In genomic region chr17:39699157-39699817, GRCh38 we compare ENCODE assay signal across 7 cellular contexts. TPM values are rescaled to one million over a fixed set of nuclear protein-coding genes. Genes with fewer than 3 reads are reported as not detected.
A peak's percentile ranks its signal among the peaks of the same experiment; 100 is the strongest.
DNase-seq lines count a peak whose midpoint lies in the region; ATAC-seq and TF ChIP-seq lines count a peak whose summit lies in the region.
"Not testable (repeated sequence)": the region's sequence is repeated elsewhere in the genome, so short reads cannot be mapped to it uniquely, and the experiment has no call there.

No MANE protein-coding gene starts in this region.

- not testable (repeated sequence) for TF ChIP-seq RAD21 in liver (IDR thresholded peaks at IDR 0.05)

- peaks cover 56% of the 10 kb centered on the region for H3K79me2 ChIP-seq in neural progenitor cell (ENCODE audit: low read depth)

- peaks cover 21 to 62% (median 51%) of the 10 kb centered on the region in 4 donors for H3K4me1 ChIP-seq in liver (ENCODE audit: control insufficient read depth in 4 of 4, insufficient read depth in 4 of 4, low read length in 3 of 4)
- H3K4me1 ChIP-seq in neural progenitor cell, result peaks cover 63% of the 10 kb centered on the region

- not testable (repeated sequence) for H3K27ac Mint-ChIP-seq in central memory CD8-positive, alpha-beta T cell (ENCODE audit: low read depth); stimulated activated effector memory CD8-positive, alpha-beta T cell treated with anti-CD3 and anti-CD28 coated beads, Interleukin-12 subunit alpha, Interleukin-12 subunit beta, amount 100 ng/mL, for 72 hours
- peak overlapping the region; percentile 98 for H3K27ac Mint-ChIP-seq in neural progenitor cell

- DNase-seq in H7; central memory CD8-positive, alpha-beta T cell (ENCODE audit: low spot score in 2 of 2); foreskin fibroblast; neural progenitor cell (ENCODE audit: low spot score); stimulated activated effector memory CD8-positive, alpha-beta T cell treated with anti-CD3 and anti-CD28 coated beads, Interleukin-12 subunit alpha, Interleukin-12 subunit beta, amount 100 ng/mL, for 72 hours (ENCODE audit: low spot score in 2 of 2): not testable (repeated sequence)

- not testable (repeated sequence) for TF ChIP-seq CTCF in VCaP (conservative IDR thresholded peaks at IDR 0.05); foreskin fibroblast (IDR thresholded peaks at IDR 0.05; ENCODE audit: low read depth, low read length); liver (IDR thresholded peaks at IDR 0.05; ENCODE audit: low read depth, low read length, missing input control); neural progenitor cell (IDR thresholded peaks at IDR 0.05)

- H3K27me3 Mint-ChIP-seq in central memory CD8-positive, alpha-beta T cell, result peaks cover 48% of the 10 kb centered on the region
- H3K27me3 Mint-ChIP-seq in neural progenitor cell (ENCODE audit: insufficient read depth, low read depth), result not testable (repeated sequence)

- peak overlapping the region; percentile 71; the same call in 1 of the 2 replicates for H3K27ac ChIP-seq in VCaP
- H3K27ac ChIP-seq in liver (ENCODE audit: low read depth in 1 of 2, low read length in 2 of 2), result peak overlapping the region; percentile 95 to 98
- peak overlapping the region; percentile 26 for H3K27ac ChIP-seq in neural progenitor cell

- not testable (repeated sequence) for H3K36me3 Mint-ChIP-seq in central memory CD8-positive, alpha-beta T cell (ENCODE audit: insufficient read depth); neural progenitor cell; stimulated activated effector memory CD8-positive, alpha-beta T cell treated with anti-CD3 and anti-CD28 coated beads, Interleukin-12 subunit alpha, Interleukin-12 subunit beta, amount 100 ng/mL, for 72 hours

- H4K20me1 ChIP-seq in neural progenitor cell (ENCODE audit: low read depth), result peaks cover 35% of the 10 kb centered on the region

- peaks cover 50% of the 10 kb centered on the region for H3F3A ChIP-seq in neural progenitor cell (ENCODE audit: low read depth)

- H3K4me2 ChIP-seq in neural progenitor cell, result peak overlapping the region; percentile 88

- H3K4me3 ChIP-seq in H7 (ENCODE audit: insufficient read depth, low read depth, low read length) (peak overlapping the region; percentile 95), foreskin fibroblast (ENCODE audit: low read depth in 1 of 2, low read length in 2 of 2) (peak overlapping the region; percentile 60 to 73), liver (ENCODE audit: low read depth in 1 of 3, low read length in 3 of 3) (peak overlapping the region in 2 of 3 donors; percentile 75 to 81), neural progenitor cell (peak overlapping the region; percentile 96)

- peak overlapping the region; percentile 46 for H2AFZ ChIP-seq in neural progenitor cell (replicated peaks)

- not testable (repeated sequence) for H3K9me3 Mint-ChIP-seq in central memory CD8-positive, alpha-beta T cell; neural progenitor cell; stimulated activated effector memory CD8-positive, alpha-beta T cell treated with anti-CD3 and anti-CD28 coated beads, Interleukin-12 subunit alpha, Interleukin-12 subunit beta, amount 100 ng/mL, for 72 hours

- WGBS in liver, result 50% methylated on average over 11 of the region's 11 CpGs

- peak overlapping the region; percentile 26 to 69 for H3K9ac ChIP-seq in liver (ENCODE audit: low read depth in 1 of 2, low read length in 2 of 2)
- peak overlapping the region; percentile 80 for H3K9ac ChIP-seq in neural progenitor cell

- not testable (repeated sequence) for H3K36me3 ChIP-seq in H7 (replicated peaks; ENCODE audit: control insufficient read depth, insufficient read depth, low read length); liver (ENCODE audit: control insufficient read depth in 4 of 4, insufficient read depth in 3 of 4, low read depth in 1 of 4, low read length in 3 of 4); neural progenitor cell

- not testable (repeated sequence) for H3K4me1 Mint-ChIP-seq in central memory CD8-positive, alpha-beta T cell
- H3K4me1 Mint-ChIP-seq in neural progenitor cell, result peaks cover 61% of the 10 kb centered on the region
- H3K4me1 Mint-ChIP-seq in stimulated activated effector memory CD8-positive, alpha-beta T cell treated with anti-CD3 and anti-CD28 coated beads, Interleukin-12 subunit alpha, Interleukin-12 subunit beta, amount 100 ng/mL, for 72 hours, result peaks cover 17% of the 10 kb centered on the region

- ATAC-seq in central memory CD8-positive, alpha-beta T cell (replicated peaks; ENCODE audit: extremely low read depth, poor library complexity, severe bottlenecking); stimulated activated effector memory CD8-positive, alpha-beta T cell treated with anti-CD3 and anti-CD28 coated beads, Interleukin-12 subunit alpha, Interleukin-12 subunit beta, amount 100 ng/mL, for 72 hours: not testable (repeated sequence)

- H3K4me3 Mint-ChIP-seq in central memory CD8-positive, alpha-beta T cell, result peak overlapping the region; percentile 39
- peak overlapping the region; percentile 99 for H3K4me3 Mint-ChIP-seq in neural progenitor cell
- H3K4me3 Mint-ChIP-seq in stimulated activated effector memory CD8-positive, alpha-beta T cell treated with anti-CD3 and anti-CD28 coated beads, Interleukin-12 subunit alpha, Interleukin-12 subunit beta, amount 100 ng/mL, for 72 hours, result peak overlapping the region; percentile 33

- not testable (repeated sequence) for H3K27me3 ChIP-seq in H7 (ENCODE audit: control insufficient read depth, insufficient read depth, low read length); liver (ENCODE audit: control insufficient read depth in 4 of 4, insufficient read depth in 4 of 4, low read length in 3 of 4); neural progenitor cell

- not testable (repeated sequence) for H3K9me3 ChIP-seq in liver (ENCODE audit: control insufficient read depth in 4 of 4, low read length in 3 of 4); neural progenitor cell (ENCODE audit: low read depth)

RNA-seq across cellular contexts. Expression of gene ERBB2, which starts 0.6 kb away (rescaled TPM):
- total RNA-seq in H7 (2014; rRNA removed; shearing (Covaris generic)), result 186 and 207 TPM in 2 replicates
- total RNA-seq in liver, result 10 to 100 TPM; 21.0 to 28.8 TPM
- polyA plus RNA-seq in liver, result 10 to 100 TPM in 1 of 2 donors, 1 to 10 TPM in 1; 4.7 to 10.5 TPM
- 75.2 and 116 TPM in 2 replicates for total RNA-seq in neural progenitor cell (ENCODE audit: low replicate concordance)

RNA-seq across cellular contexts. Expression of gene PGAP3, which starts 11.4 kb away (rescaled TPM):
- 15.9 and 17.6 TPM in 2 replicates for total RNA-seq in H7 (2014; rRNA removed; shearing (Covaris generic))
- total RNA-seq in liver (10 to 100 TPM in 1 of 2 donors, 1 to 10 TPM in 1; 7.9 to 19.5 TPM), neural progenitor cell (ENCODE audit: low replicate concordance) (6.6 and 26.1 TPM in 2 replicates)
- polyA plus RNA-seq in liver, result 10 to 100 TPM; 13.3 to 14.6 TPM

RNA-seq across cellular contexts. Expression of gene PNMT, which starts 31.0 kb away (rescaled TPM):
- 2.4 and 4.0 TPM in 2 replicates for total RNA-seq in H7 (2014; rRNA removed; shearing (Covaris generic))
- total RNA-seq in liver (1 to 10 TPM in 1 of 2 donors, not detected in 1; 8.6 TPM), neural progenitor cell (ENCODE audit: low replicate concordance) (0.28 TPM in 1 of 2 replicates, not detected in the other)
- under 1 TPM; 0.20 to 0.26 TPM for polyA plus RNA-seq in liver

RNA-seq across cellular contexts. Expression of gene MIEN1, which starts 31.0 kb away (rescaled TPM):
- 47.7 and 56.1 TPM in 2 replicates for total RNA-seq in H7 (2014; rRNA removed; shearing (Covaris generic))
- total RNA-seq in liver (10 to 100 TPM; 11.1 to 13.4 TPM), neural progenitor cell (ENCODE audit: low replicate concordance) (20.1 and 27.6 TPM in 2 replicates)
- 10 to 100 TPM; 44.6 to 99.0 TPM for polyA plus RNA-seq in liver

RNA-seq across cellular contexts. Expression of gene TCAP, which starts 34.1 kb away (rescaled TPM):
- total RNA-seq in H7 (2014; rRNA removed; shearing (Covaris generic)), result 0.69 and 2.7 TPM in 2 replicates
- total RNA-seq in liver (under 1 TPM; 0.14 to 0.67 TPM), neural progenitor cell (ENCODE audit: low replicate concordance) (0.19 and 1.3 TPM in 2 replicates)
- under 1 TPM in 1 of 2 donors, not detected in 1; 0.22 TPM for polyA plus RNA-seq in liver

Comparison
In these comparisons a context has a peak if more than half of its experiments do, and no peak if none do; other contexts are left out.
1. H3K27ac ChIP-seq: peak in every context shown above with its lines; median percentile 96 in liver; 71 in VCaP; 26 in neural progenitor cell.
2. H3K4me3 Mint-ChIP-seq: peak in every context shown above with its lines; median percentile 99 in neural progenitor cell; 39 in central memory CD8-positive, alpha-beta T cell; 33 in stimulated activated effector memory CD8-positive, alpha-beta T cell treated with anti-CD3 and anti-CD28 coated beads, Interleukin-12 subunit alpha, Interleukin-12 subunit beta, amount 100 ng/mL, for 72 hours.